27 cellular contexts compared by ENCODE assay signal in genomic region chr11:82843057-82843795, GRCh38. TPM values are rescaled to one million over a fixed set of nuclear protein-coding genes. Genes with fewer than 3 reads are reported as not detected.
"Had no signal": no experiment of that assay in that cellular context is flagged by ENCODE, and none has a peak within 500 bp of the region (broad histone marks: within the 10 kb centered on the region; RNA-seq: fewer than 3 reads in every experiment).

No MANE protein-coding gene starts in this region.

- H3K36me3 ChIP-seq: cardiac muscle cell, ovary, transverse colon had no signal

- DNase-seq: activated CD4-positive, alpha-beta T cell treated with anti-CD3 and anti-CD28 coated beads for 4 hours; activated CD4-positive, alpha-beta T cell treated with anti-CD3 and anti-CD28 coated beads, Interleukin-2, amount 50 U/mL, for 4 hours; activated CD4-positive, CD25-positive, alpha-beta regulatory T cell; activated naive CD4-positive, alpha-beta T cell treated with Interleukin-2 at 50 U/mL for 16 hours; activated T-cell treated with anti-CD3 and anti-CD28 coated beads for 4 hours; activated T-cell treated with anti-CD3 and anti-CD28 coated beads, Interleukin-2, amount 50 U/mL, for 72 hours; aorta; body of pancreas; cortex of kidney; foreskin fibroblast; head of caudate nucleus; hippocampal formation; left lung; lower lobe of right lung; mesendoderm; mucosa of descending colon; ovary; retina; stimulated activated CD4-positive, alpha-beta T cell treated with anti-CD3 and anti-CD28 coated beads, Interleukin-2, amount 100 ng/mL, for 24 hours; stimulated activated naive B cell treated with anti-CD40 and anti-IgM and Interleukin-4, amounts not matched to agents 10 μg/mL and 1 μg/mL and 100 μg/mL, for 72 hours; stomach; testis; transverse colon had no signal

- H3K4me1 ChIP-seq: body of pancreas, left lung, lower lobe of right lung, stomach, testis, transverse colon had no signal

- H3K27ac ChIP-seq: body of pancreas, cardiac muscle cell, left lung, lower lobe of right lung, neutrophil, ovary, stomach, testis, transverse colon had no signal

- H3K4me2 ChIP-seq: smooth muscle cell had no signal

- H3K4me3 ChIP-seq: body of pancreas, cardiac muscle cell, left lung, lower lobe of right lung, mucosa of descending colon, ovary, smooth muscle cell, stomach, testis, transverse colon had no signal

- H3K9me3 ChIP-seq: body of pancreas, left lung, lower lobe of right lung, mucosa of descending colon, neutrophil, ovary, stomach, testis, transverse colon had no signal

- ATAC-seq: activated T-cell treated with anti-CD3 and anti-CD28 coated beads, Interleukin-2, amount 50 U/mL, for 72 hours; body of pancreas; esophagus mucosa; left lung; lower lobe of right lung; mucosa of descending colon; stimulated activated naive B cell treated with anti-CD40 and anti-IgM and Interleukin-4, amounts not matched to agents 10 μg/mL and 1 μg/mL and 100 μg/mL, for 72 hours had no signal

- H3K27me3 ChIP-seq: body of pancreas, cardiac muscle cell, left lung, neutrophil, ovary, stomach, testis, transverse colon had no signal

RNA-seq across cellular contexts. Expression of gene DDIAS, which starts 58.3 kb away (rescaled TPM):
- total RNA-seq: body of pancreas had no signal
